16 cellular contexts compared by ENCODE assay signal in the genomic region with DNA sequence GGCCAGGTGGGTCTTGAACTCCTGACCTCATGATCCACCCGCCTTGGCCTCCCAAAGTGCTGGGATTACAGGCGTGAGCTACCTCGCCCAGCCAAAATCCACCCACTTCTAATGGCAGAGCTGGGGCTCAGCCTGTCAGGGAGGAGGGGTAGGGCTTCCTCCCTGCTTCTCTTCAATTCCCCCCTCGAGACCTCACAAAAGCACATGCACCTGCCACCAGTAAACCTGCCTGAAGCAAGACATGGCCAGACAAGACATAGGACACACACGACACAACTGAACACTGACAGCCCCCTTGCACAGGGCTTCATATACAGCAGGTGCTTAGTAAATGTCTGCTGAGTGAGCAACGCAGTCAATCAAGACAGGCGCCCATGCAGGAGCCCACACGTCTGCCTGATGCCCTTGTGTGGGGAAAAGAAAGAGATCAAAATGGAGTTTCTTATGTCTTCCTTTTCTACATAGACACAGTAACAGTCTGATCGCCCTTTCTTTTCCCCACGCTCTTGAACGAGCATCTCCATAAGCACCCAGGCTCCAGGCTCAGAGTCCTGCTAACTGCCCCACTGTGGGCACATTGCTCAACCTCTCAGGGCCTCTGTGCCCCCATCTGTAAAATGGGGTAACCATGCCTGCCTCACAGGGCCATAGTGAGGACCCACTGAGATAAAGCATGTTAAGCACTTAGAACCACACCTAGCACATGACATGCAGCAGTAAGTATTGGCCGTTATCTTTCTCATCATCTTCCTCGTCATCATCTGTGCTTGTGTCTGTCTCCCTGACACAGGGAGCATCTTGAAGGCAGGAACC.
"Had no signal": no experiment of that assay in that cellular context is flagged by ENCODE, and none has a peak within 500 bp of the region (broad histone marks: within the 10 kb centered on the region; RNA-seq: fewer than 3 reads in every experiment).

No MANE protein-coding gene starts in this region.

- H3K4me3 Mint-ChIP-seq: activated CD4-positive, alpha-beta T cell treated with anti-CD3 and anti-CD28 coated beads for 36 hours; activated CD8-positive, alpha-beta T cell treated with anti-CD3 and anti-CD28 coated beads for 36 hours; activated T-cell treated with anti-CD3 and anti-CD28 coated beads, Interleukin-2, amount 50 U/mL, for 72 hours had no signal

- ATAC-seq: activated CD4-positive, alpha-beta T cell treated with anti-CD3 and anti-CD28 coated beads for 36 hours; activated CD8-positive, alpha-beta T cell treated with anti-CD3 and anti-CD28 coated beads for 36 hours; activated T-cell treated with anti-CD3 and anti-CD28 coated beads, Interleukin-2, amount 50 U/mL, for 72 hours; gastrocnemius medialis had no signal

- H3K4me3 ChIP-seq: ascending aorta, cardiac muscle cell, gastrocnemius medialis, right atrium auricular region, tibial artery had no signal

- H3K36me3 ChIP-seq: ascending aorta, cardiac muscle cell, gastrocnemius medialis, neutrophil, right atrium auricular region, tibial artery, WERI-Rb-1 had no signal

- H3K27me3 Mint-ChIP-seq: activated CD4-positive, alpha-beta T cell treated with anti-CD3 and anti-CD28 coated beads for 36 hours had no signal

- H3K9me3 Mint-ChIP-seq: activated CD8-positive, alpha-beta T cell treated with anti-CD3 and anti-CD28 coated beads for 36 hours; activated T-cell treated with anti-CD3 and anti-CD28 coated beads, Interleukin-2, amount 50 U/mL, for 72 hours had no signal

- H3K27me3 ChIP-seq: ascending aorta, cardiac muscle cell, gastrocnemius medialis, right atrium auricular region, tibial artery had no signal

- DNase-seq: activated CD4-positive, alpha-beta T cell treated with anti-CD3 and anti-CD28 coated beads for 36 hours; activated CD8-positive, alpha-beta memory T cell treated with anti-CD3 and anti-CD28 coated beads, Interleukin-2, amount 50 U/mL, for 4 hours; activated CD8-positive, alpha-beta T cell treated with anti-CD3 and anti-CD28 coated beads for 36 hours; activated gamma-delta T cell treated with Interleukin-2 at 50 U/mL for 16 hours; activated T-cell treated with anti-CD3 and anti-CD28 coated beads, Interleukin-2, amount 50 U/mL, for 72 hours; gastrocnemius medialis; hippocampal formation; small intestine; T-helper 1 cell; tibial artery; WERI-Rb-1 had no signal

- H3K27ac ChIP-seq: cardiac muscle cell, gastrocnemius medialis, neutrophil, right atrium auricular region, tibial artery, WERI-Rb-1 had no signal

- H3K4me1 Mint-ChIP-seq: activated CD4-positive, alpha-beta T cell treated with anti-CD3 and anti-CD28 coated beads for 36 hours had no signal

- H3K27ac Mint-ChIP-seq: activated CD4-positive, alpha-beta T cell treated with anti-CD3 and anti-CD28 coated beads for 36 hours; activated CD8-positive, alpha-beta T cell treated with anti-CD3 and anti-CD28 coated beads for 36 hours; activated T-cell treated with anti-CD3 and anti-CD28 coated beads, Interleukin-2, amount 50 U/mL, for 72 hours had no signal

- FAIRE-seq: colon, small intestine had no signal

- H3K9me3 ChIP-seq: ascending aorta, gastrocnemius medialis, neutrophil, right atrium auricular region, tibial artery had no signal
